22 cellular contexts compared by ENCODE assay signal in genomic region chr6:159061146-159061545, GRCh38. TPM values are rescaled to one million over a fixed set of nuclear protein-coding genes. Genes with fewer than 3 reads are reported as not detected.
DNase-seq lines count a peak whose midpoint lies in the region; ATAC-seq and TF ChIP-seq lines count a peak whose summit lies in the region.
"Had no signal": no experiment of that assay in that cellular context is flagged by ENCODE, and none has a peak within 500 bp of the region (broad histone marks: within the 10 kb centered on the region; RNA-seq: fewer than 3 reads in every experiment).

No MANE protein-coding gene starts in this region.

- H3K9me3 Mint-ChIP-seq in T-helper 2 cell treated with Interferon-gamma antibody and Interleukin-4, amounts not matched to agents 5 μg/mL and 100 μg/mL, for 36 hours = peaks cover 9% of the 10 kb centered on the region
- H3K9me3 Mint-ChIP-seq in activated naive CD8-positive, alpha-beta T cell (ENCODE audit: low read depth) = no peaks in the 10 kb centered on the region
- no peaks in the 10 kb centered on the region for H3K9me3 Mint-ChIP-seq in natural killer cell
- H3K9me3 Mint-ChIP-seq: H9 had no signal

- peak overlapping the region; percentile 84 for H3K4me2 ChIP-seq in DOHH2 (ENCODE audit: low read length)

- TF ChIP-seq CTCF in DOHH2 (IDR thresholded peaks at IDR 0.05; ENCODE audit: low read depth, low read length, poor library complexity, severe bottlenecking) (no peak), natural killer cell (IDR thresholded peaks at IDR 0.05) (no peak), lower leg skin (IDR thresholded peaks at IDR 0.05) (no peak)

- no peak for DNase-seq in T-helper 2 cell treated with Interferon-gamma antibody and Interleukin-4, amounts not matched to agents 5 μg/mL and 100 μg/mL, for 36 hours (ENCODE audit: low spot score)
- DNase-seq in T-helper 2 cell (no peak), natural killer cell (no peak), NCI-H1417 treated with DMSO at 0.1 percent for 48 hours (lab: John Stamatoyannopoulos, UW) (no peak), A172 (ENCODE audit: low spot score) (no peak), lower leg skin (ENCODE audit: low spot score in 2 of 2) (no peak)
- DNase-seq: 8988T; activated gamma-delta T cell treated with Interleukin-2 at 50 U/mL for 16 hours; DMS 273 treated with DMSO at 0.1 percent for 48 hours; H9; lower lobe of right lung; NCI-H524 treated with DMSO at 0.1 percent for 48 hours; pancreas; stimulated activated CD4-positive, alpha-beta T cell treated with anti-CD3 and anti-CD28 coated beads, Interleukin-1b, Interleukin-23, amount 100 ng/mL, for 48 hours; SW 1271; uterus had no signal

- H3K36me3 ChIP-seq in DOHH2 (ENCODE audit: control insufficient read depth, low read length) = no peaks in the 10 kb centered on the region
- H3K36me3 ChIP-seq: lower lobe of right lung, pancreas, uterus had no signal

- H3K27me3 ChIP-seq in DOHH2 (ENCODE audit: control insufficient read depth, low read length) = no peaks in the 10 kb centered on the region
- H3K27me3 ChIP-seq: pancreas, uterus had no signal

- H3K9me3 ChIP-seq in DOHH2 (ENCODE audit: control insufficient read depth, insufficient read depth, low read length) = no peaks in the 10 kb centered on the region
- H3K9me3 ChIP-seq: lower lobe of right lung, pancreas, uterus had no signal

- WGBS in lower leg skin, 2 donors = 80 to 92% methylated on average over 7 of the region's 7 CpGs

- no peak overlapping the region for H3K4me3 Mint-ChIP-seq in T-helper 2 cell treated with Interferon-gamma antibody and Interleukin-4, amounts not matched to agents 5 μg/mL and 100 μg/mL, for 36 hours
- peak overlapping the region; percentile 74 for H3K4me3 Mint-ChIP-seq in activated naive CD8-positive, alpha-beta T cell
- no peak overlapping the region for H3K4me3 Mint-ChIP-seq in natural killer cell
- H3K4me3 Mint-ChIP-seq: brain, H9 had no signal

- peak overlapping the region; percentile 65 for H3K4me3 ChIP-seq in DOHH2 (ENCODE audit: low read length)
- H3K4me3 ChIP-seq in lower leg skin (ENCODE audit: low read depth, poor library complexity, severe bottlenecking) = no peak overlapping the region
- H3K4me3 ChIP-seq: coronary artery, lower lobe of right lung, pancreas, uterus had no signal

- H3K4me1 ChIP-seq in DOHH2 (ENCODE audit: control insufficient read depth, low read length) = peaks cover 96% of the 10 kb centered on the region
- H3K4me1 ChIP-seq: pancreas, uterus had no signal

- H3K79me2 ChIP-seq in DOHH2 (ENCODE audit: control insufficient read depth, low read length) = no peaks in the 10 kb centered on the region

- H3K4me1 Mint-ChIP-seq in T-helper 2 cell treated with Interferon-gamma antibody and Interleukin-4, amounts not matched to agents 5 μg/mL and 100 μg/mL, for 36 hours (ENCODE audit: low read depth) = peaks cover 78% of the 10 kb centered on the region
- peaks cover 100% of the 10 kb centered on the region for H3K4me1 Mint-ChIP-seq in activated naive CD8-positive, alpha-beta T cell (ENCODE audit: low read depth)
- H3K4me1 Mint-ChIP-seq in natural killer cell = peaks cover 86 to 87% of the 10 kb centered on the region in 2 donors
- H3K4me1 Mint-ChIP-seq: brain had no signal

- no peaks in the 10 kb centered on the region for H3K27me3 Mint-ChIP-seq in T-helper 2 cell treated with Interferon-gamma antibody and Interleukin-4, amounts not matched to agents 5 μg/mL and 100 μg/mL, for 36 hours (ENCODE audit: low read depth)
- no peaks in the 10 kb centered on the region for H3K27me3 Mint-ChIP-seq in activated naive CD8-positive, alpha-beta T cell
- no peaks in the 10 kb centered on the region for H3K27me3 Mint-ChIP-seq in natural killer cell (ENCODE audit: low read depth in 2 of 2)

- no peaks in the 10 kb centered on the region for H3K9me2 ChIP-seq in DOHH2 (replicated peaks; ENCODE audit: control insufficient read depth, low read length)

- peak overlapping the region; percentile 97 for H3K27ac ChIP-seq in DOHH2 (ENCODE audit: low read depth, low read length)
- H3K27ac ChIP-seq: uterus, VCaP had no signal

- peaks cover 28% of the 10 kb centered on the region for H3F3A ChIP-seq in DOHH2 (ENCODE audit: control insufficient read depth, insufficient read depth)

- intact Hi-C loops in natural killer cell (cut with micrococcal nuclease) (no loop called here), lower leg skin (cut with DNase I; ENCODE audit: low total_unique reads) (no loop called here)

- no peak for TF ChIP-seq POLR2A in lower leg skin (IDR thresholded peaks at IDR 0.05)

- peak overlapping the region; percentile 95 for H3K27ac Mint-ChIP-seq in T-helper 2 cell treated with Interferon-gamma antibody and Interleukin-4, amounts not matched to agents 5 μg/mL and 100 μg/mL, for 36 hours
- peak overlapping the region; percentile 97 for H3K27ac Mint-ChIP-seq in activated naive CD8-positive, alpha-beta T cell
- peak overlapping the region; percentile 94 to 99 for H3K27ac Mint-ChIP-seq in natural killer cell
- H3K27ac Mint-ChIP-seq: brain, H9 had no signal

- ATAC-seq in natural killer cell = no peak
- ATAC-seq: pancreas had no signal

- peaks cover 5% of the 10 kb centered on the region for H3K36me3 Mint-ChIP-seq in T-helper 2 cell treated with Interferon-gamma antibody and Interleukin-4, amounts not matched to agents 5 μg/mL and 100 μg/mL, for 36 hours (ENCODE audit: low read depth)
- H3K36me3 Mint-ChIP-seq in activated naive CD8-positive, alpha-beta T cell = peaks cover 5% of the 10 kb centered on the region
- no peaks in the 10 kb centered on the region for H3K36me3 Mint-ChIP-seq in natural killer cell
- H3K36me3 Mint-ChIP-seq: brain had no signal

- H4K20me1 ChIP-seq in DOHH2 (ENCODE audit: control insufficient read depth, insufficient read depth, low read depth, low read length) = no peaks in the 10 kb centered on the region

RNA-seq across cellular contexts. Expression of gene TAGAP, which starts 16.4 kb away (rescaled TPM):
- total RNA-seq in natural killer cell (100 to 1,000 TPM; 139 to 291 (median 178) TPM), lower leg skin (1 to 10 TPM; 1.1 to 2.7 (median 1.9) TPM)
- total RNA-seq in A172 (2014; rRNA removed; shearing (Covaris generic)) = not detected in 2 replicates
- total RNA-seq: endothelial cell of umbilical vein, H9 had no signal

Comparison
In these comparisons a context has a peak if more than half of its experiments do, and no peak if none do; other contexts are left out.
1. RNA of gene TAGAP, which starts 16.4 kb away (total RNA-seq): 139 to 291 TPM in natural killer cell; 1.1 to 2.7 TPM in lower leg skin and not detected in A172; every median in the first group is over 10 times any median in the second.
2. Peak in every context shown above with its lines, with median percentiles within 50 percentile points of each other: H3K27ac Mint-ChIP-seq.